Comparison of ENCODE assay signal across 1 cellular context in the genomic region with DNA sequence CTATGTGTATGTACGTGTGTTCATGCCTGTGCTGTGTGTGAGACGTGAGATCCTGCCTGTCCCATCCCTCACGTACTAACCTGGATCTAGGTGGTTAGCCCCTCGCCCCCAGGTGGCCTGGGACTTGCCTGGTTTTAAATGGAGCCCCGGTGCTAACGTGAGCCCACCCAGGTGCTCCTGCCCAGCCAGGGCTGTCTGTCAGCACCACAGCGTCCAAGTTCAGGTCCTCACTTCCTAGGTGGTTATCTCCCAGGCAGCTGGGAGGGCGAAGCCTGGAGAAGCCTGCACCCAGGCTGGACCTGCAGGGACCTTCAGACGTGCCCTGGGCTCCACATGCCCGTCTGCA.
TF ChIP-seq lines count a peak whose summit lies in the region.

No MANE protein-coding gene starts in this region.

TF ChIP-seq in H1, 55 proteins besides CTCF, POLR2A, EP300 and RAD21:
- TF ChIP-seq NRF1 (IDR thresholded peaks at IDR 0.05; ENCODE audit: low read depth, low read length) (no peak), SIN3A (conservative IDR thresholded peaks at IDR 0.05 in 1 of 2, IDR thresholded peaks at IDR 0.05 in 1 of 2; ENCODE audit: low read depth in 1 of 2, low read length in 2 of 2) (no peak), SIRT6 (IDR thresholded peaks at IDR 0.05; ENCODE audit: low read length) (no peak)
